ENCODE assay signal across 3 cellular contexts in the genomic region with DNA sequence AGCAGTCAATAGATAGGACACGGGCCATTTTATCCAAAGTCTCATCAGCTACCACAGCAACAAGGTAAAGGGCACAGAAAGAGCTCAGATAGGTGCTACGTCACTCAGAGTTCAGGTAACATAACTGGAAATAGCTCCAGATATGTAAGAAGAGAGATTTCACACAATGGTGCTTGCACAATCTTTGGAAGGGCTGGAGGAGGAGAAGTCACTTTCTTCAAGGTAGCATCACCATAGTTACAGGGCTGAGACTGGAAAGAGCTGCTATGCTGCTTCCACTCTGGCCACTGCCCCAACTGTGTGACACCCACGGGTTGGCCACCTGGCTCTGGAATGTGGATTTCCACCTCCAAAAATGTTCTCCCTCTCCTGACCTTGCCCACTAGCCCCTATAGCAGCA.
TF ChIP-seq lines count a peak whose summit lies in the region.

No MANE protein-coding gene starts in this region.

TF ChIP-seq in A549, 52 proteins besides CTCF, POLR2A, EP300 and RAD21 (continued from another document):
- TF ChIP-seq MAFK (IDR thresholded peaks at IDR 0.05; ENCODE audit: partially characterized antibody) (no peak), CEBPB (IDR thresholded peaks at IDR 0.05) (0 out of 4 replicates have a peak, but pooled peaks have one; percentile 8 to 27)

TF ChIP-seq in Ishikawa, 13 proteins besides CTCF, POLR2A, EP300 and RAD21:
- TF ChIP-seq, protein P1, sequence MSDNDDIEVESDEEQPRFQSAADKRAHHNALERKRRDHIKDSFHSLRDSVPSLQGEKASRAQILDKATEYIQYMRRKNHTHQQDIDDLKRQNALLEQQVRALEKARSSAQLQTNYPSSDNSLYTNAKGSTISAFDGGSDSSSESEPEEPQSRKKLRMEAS (IDR thresholded peaks at IDR 0.05), result no peak
- 0 out of 2 replicates have a peak, but pooled peaks have one; percentile 28 for TF ChIP-seq CEBPB (IDR thresholded peaks at IDR 0.05)

TF ChIP-seq in endothelial cell of umbilical vein, 7 proteins besides CTCF, POLR2A, EP300 and RAD21 (continued from another document):
- TF ChIP-seq, protein P1 (IDR thresholded peaks at IDR 0.05; ENCODE audit: insufficient read depth, insufficient read length), result no peak
- TF ChIP-seq JUN (IDR thresholded peaks at IDR 0.05; ENCODE audit: borderline replicate concordance, insufficient read depth, insufficient read length, low read depth) (no peak), EZH2 (IDR thresholded peaks at IDR 0.05; ENCODE audit: borderline replicate concordance, low read depth, low read length, severe bottlenecking) (no peak), POLR2AphosphoS5 (IDR thresholded peaks at IDR 0.05; ENCODE audit: insufficient read depth, low read depth, low read length) (no peak), FOS (IDR thresholded peaks at IDR 0.05; ENCODE audit: borderline replicate concordance, insufficient read depth, low read length) (no peak), GATA2 (IDR thresholded peaks at IDR 0.05; ENCODE audit: insufficient read depth, insufficient read length, low read depth, low read length) (no peak)
